In the genomic region with DNA sequence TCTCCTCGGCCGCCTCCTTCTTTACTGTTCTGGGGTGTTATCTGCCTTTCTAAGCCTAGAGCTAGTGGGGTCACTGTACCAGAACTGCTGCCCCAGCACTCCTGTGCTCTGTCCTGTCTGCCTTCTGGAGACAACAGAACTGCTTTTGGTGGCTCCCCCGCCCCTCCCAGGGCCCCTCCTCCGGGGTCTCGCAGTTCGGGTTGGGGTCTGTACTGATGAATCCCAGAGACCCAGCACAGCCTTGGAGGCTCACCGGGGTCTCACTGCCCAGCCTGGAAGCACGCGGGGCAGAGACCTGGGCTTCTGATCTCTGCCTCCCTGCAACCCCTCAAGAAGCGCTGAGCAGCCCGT, we compare ENCODE assay signal across 8 cellular contexts. TPM values are rescaled to one million over a fixed set of nuclear protein-coding genes. Genes with fewer than 3 reads are reported as not detected.
DNase-seq lines count a peak whose midpoint lies in the region; ATAC-seq and TF ChIP-seq lines count a peak whose summit lies in the region.

No MANE protein-coding gene starts in this region.

- H3K4me3 ChIP-seq in CD4-positive, CD25-positive, alpha-beta regulatory T cell (ENCODE audit: low read depth, low read length), result peak overlapping the region; percentile 66
- H3K4me3 ChIP-seq in Panc1 (ENCODE audit: low read depth in 2 of 2, low read length in 2 of 2), result peak overlapping the region; percentile 19 to 52
- H3K4me3 ChIP-seq in epithelial cell of proximal tubule (ENCODE audit: low read depth, low read length), result peak overlapping the region; percentile 30
- H3K4me3 ChIP-seq in osteoblast (ENCODE audit: insufficient read depth, low read length), result peak overlapping the region; percentile 68

- no peaks in the 10 kb centered on the region for H4K20me1 ChIP-seq in osteoblast (ENCODE audit: insufficient read depth, low read length)

- H2AFZ ChIP-seq in osteoblast (ENCODE audit: low read length), result peak overlapping the region; percentile 88

- DNase-seq in CD4-positive, CD25-positive, alpha-beta regulatory T cell, result no peak
- no peak for DNase-seq in Panc1 (ENCODE audit: low read depth, low spot score)
- DNase-seq in epithelial cell of proximal tubule (ENCODE audit: low read depth), result no peak
- no peak for DNase-seq in osteoblast (ENCODE audit: insufficient read length, low spot score, missing footprints)
- no peak for DNase-seq in NCI-H2196 (lab: John Stamatoyannopoulos, UW; ENCODE audit: unreplicated experiment)
- no peak for DNase-seq in HuH-7.5 (ENCODE audit: low spot score)
- no peak for DNase-seq in cerebellar cortex (ENCODE audit: low spot score)

- peaks cover 4% of the 10 kb centered on the region for H3K27me3 Mint-ChIP-seq in CD4-positive, CD25-positive, alpha-beta regulatory T cell

- H3K4me3 Mint-ChIP-seq in CD4-positive, CD25-positive, alpha-beta regulatory T cell, result peak overlapping the region; percentile 59 to 87 (median 82)

- TF ChIP-seq CTCF in Panc1 (IDR thresholded peaks at IDR 0.05) (no peak), epithelial cell of proximal tubule (conservative IDR thresholded peaks at IDR 0.05; ENCODE audit: low read depth, low read length) (no peak), osteoblast (IDR thresholded peaks at IDR 0.05; ENCODE audit: extremely low read depth, low read depth, low read length) (no peak)

- no peaks in the 10 kb centered on the region for H3K36me3 ChIP-seq in CD4-positive, CD25-positive, alpha-beta regulatory T cell (ENCODE audit: control insufficient read depth, insufficient read depth, low read length)
- no peaks in the 10 kb centered on the region for H3K36me3 ChIP-seq in Panc1 (ENCODE audit: control insufficient read depth, insufficient read depth, low read length)
- no peaks in the 10 kb centered on the region for H3K36me3 ChIP-seq in osteoblast (ENCODE audit: insufficient read depth, low read length)

- BruUV-seq in Panc1 (replicated peaks; lab: Mats Ljungman, UMichigan), result no TSS peak

- no peaks in the 10 kb centered on the region for H3K27me3 ChIP-seq in CD4-positive, CD25-positive, alpha-beta regulatory T cell (ENCODE audit: control insufficient read depth, insufficient read depth, low read length)
- H3K27me3 ChIP-seq in Panc1 (ENCODE audit: control insufficient read depth, insufficient read depth, low read length) (no peaks in the 10 kb centered on the region), osteoblast (ENCODE audit: insufficient read depth, low read length) (peaks cover 21% of the 10 kb centered on the region)

- H3K27ac ChIP-seq in CD4-positive, CD25-positive, alpha-beta regulatory T cell (ENCODE audit: insufficient read depth, low read length, poor library complexity, severe bottlenecking), result no peak overlapping the region
- peak overlapping the region; percentile 51 for H3K27ac ChIP-seq in Panc1 (ENCODE audit: low read length)
- no peak overlapping the region for H3K27ac ChIP-seq in osteoblast (ENCODE audit: low read depth, low read length)

- peaks cover 2 to 7% (median 5%) of the 10 kb centered on the region in 4 donors for H3K4me1 Mint-ChIP-seq in CD4-positive, CD25-positive, alpha-beta regulatory T cell

- H3K9me3 ChIP-seq in CD4-positive, CD25-positive, alpha-beta regulatory T cell (ENCODE audit: control insufficient read depth in 2 of 2, low read length in 2 of 2), result no peaks in the 10 kb centered on the region
- H3K9me3 ChIP-seq in Panc1 (ENCODE audit: control insufficient read depth, insufficient read depth, low read depth, low read length) (no peaks in the 10 kb centered on the region), osteoblast (ENCODE audit: low read depth, low read length) (no peaks in the 10 kb centered on the region)

- CTCF ChIA-PET in Panc1 (lab: Charles Lee), result interaction anchor here (0.5 to 1.6 kb wide), 7 partner anchors 12 to 502 kb away, joined by 3 to 21 read pairs (median 4); no protein-coding TSS in a partner anchor

- peak overlapping the region; percentile 5 to 93 (median 48) for H3K27ac Mint-ChIP-seq in CD4-positive, CD25-positive, alpha-beta regulatory T cell

- H3K4me2 ChIP-seq in osteoblast (ENCODE audit: insufficient read depth, low read length), result peak overlapping the region; percentile 87

- ATAC-seq in CD4-positive, CD25-positive, alpha-beta regulatory T cell (ENCODE audit: low read depth in 2 of 2), result peak in 1 of 2 donors; percentile 9
- ATAC-seq in Panc1 (0 out of 2 replicates have a peak, but pooled peaks have one; percentile 6), GM21619 (IDR thresholded peaks at IDR 0.05; ENCODE audit: unreplicated experiment) (no peak)

- peaks cover 0 to 3% (median 0%) of the 10 kb centered on the region in 7 donors for H3K9me3 Mint-ChIP-seq in CD4-positive, CD25-positive, alpha-beta regulatory T cell

- H3K36me3 Mint-ChIP-seq in CD4-positive, CD25-positive, alpha-beta regulatory T cell, result no peaks in the 10 kb centered on the region

- H3K79me2 ChIP-seq in osteoblast (ENCODE audit: insufficient read depth, low read length), result no peaks in the 10 kb centered on the region

- intact Hi-C loops in Panc1 (cut with micrococcal nuclease; ENCODE audit: unreplicated experiment), result loop anchor here (1.0 to 10.0 kb wide), 3 partner anchors 108 to 498 kb away; partner anchors contain the start of gene SNRPE

- H3K4me1 ChIP-seq in CD4-positive, CD25-positive, alpha-beta regulatory T cell (ENCODE audit: control insufficient read depth, insufficient read depth, low read length, poor library complexity, severe bottlenecking), result peaks cover 7% of the 10 kb centered on the region
- H3K4me1 ChIP-seq in Panc1 (ENCODE audit: control insufficient read depth, insufficient read depth, low read length) (peaks cover 5% of the 10 kb centered on the region; the same call in 1 of the 2 replicates), osteoblast (ENCODE audit: insufficient read depth, low read length) (peaks cover 6% of the 10 kb centered on the region)

- POLR2A ChIA-PET in Panc1 (lab: Charles Lee), result interaction anchor here (0.5 kb wide), 1 partner anchor 72 kb away, joined by 3 read pairs; no protein-coding TSS in a partner anchor

- in situ Hi-C loops in Panc1 (cut with HindIII; ENCODE audit: low pct_unique_long_range_greater_than_20kb, low sequenced_read_pairs), result no loop called here

RNA-seq across cellular contexts. Expression of gene PLEKHA6, which starts 3.2 kb away (rescaled TPM):
- total RNA-seq in CD4-positive, CD25-positive, alpha-beta regulatory T cell, result 0.17 TPM
- polyA plus RNA-seq in CD4-positive, CD25-positive, alpha-beta regulatory T cell, result not detected
- total RNA-seq in Panc1 (2021; ENCODE audit: unreplicated experiment), result 5.5 TPM
- 0.53 TPM for polyA plus RNA-seq in Panc1 (2012; ENCODE audit: insufficient read length)
- 10.4 and 19.9 TPM in 2 replicates for total RNA-seq in epithelial cell of proximal tubule
- 0.29 and 0.36 TPM in 2 replicates for total RNA-seq in osteoblast

RNA-seq across cellular contexts. Expression of gene PPP1R15B, which starts 48.7 kb away (rescaled TPM):
- 239 TPM for total RNA-seq in CD4-positive, CD25-positive, alpha-beta regulatory T cell
- polyA plus RNA-seq in CD4-positive, CD25-positive, alpha-beta regulatory T cell, result 10 to 100 TPM; 13.2 to 24.2 (median 21.1) TPM
- total RNA-seq in Panc1 (2021; ENCODE audit: unreplicated experiment) (51.1 TPM), epithelial cell of proximal tubule (26.6 and 28.5 TPM in 2 replicates), osteoblast (21.5 and 23.9 TPM in 2 replicates)
- 14.8 TPM for polyA plus RNA-seq in Panc1 (2012; ENCODE audit: insufficient read length)
